In the genomic region with DNA sequence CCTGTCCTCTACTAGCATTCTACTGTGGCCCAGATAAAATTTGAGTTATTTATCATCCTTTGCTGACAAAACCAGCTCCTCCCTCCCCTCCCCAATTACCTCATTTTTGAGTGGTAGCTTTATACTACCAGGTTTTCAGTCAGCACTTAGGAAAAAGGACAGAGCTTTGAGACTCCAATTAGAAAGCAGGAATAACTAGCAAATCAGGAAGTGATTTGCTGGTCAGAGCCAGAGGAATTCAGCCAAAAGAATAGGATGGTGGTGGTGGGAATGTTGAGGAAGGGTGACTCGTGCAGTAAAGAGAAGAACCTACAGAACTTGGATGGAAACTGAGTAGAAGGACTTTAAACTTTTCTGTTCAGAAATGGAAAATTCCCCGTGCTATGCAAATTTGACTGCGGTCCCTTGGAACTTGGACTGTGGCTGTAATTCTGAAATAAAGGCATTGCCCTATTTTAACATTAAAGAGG, we compare ENCODE assay signal across 10 cellular contexts. TPM values are rescaled to one million over a fixed set of nuclear protein-coding genes. Genes with fewer than 3 reads are reported as not detected.
DNase-seq lines count a peak whose midpoint lies in the region; ATAC-seq and TF ChIP-seq lines count a peak whose summit lies in the region.
"Had no signal": no experiment of that assay in that cellular context is flagged by ENCODE, and none has a peak within 500 bp of the region (broad histone marks: within the 10 kb centered on the region; RNA-seq: fewer than 3 reads in every experiment).

No MANE protein-coding gene starts in this region.

- intact Hi-C loops in PC-3 (cut with micrococcal nuclease): no loop called here

- peak overlapping the region; percentile 23 for H3K4me3 ChIP-seq in CD8-positive, alpha-beta memory T cell (ENCODE audit: low read length)
- H3K4me3 ChIP-seq in PC-3 (ENCODE audit: low read length): peak overlapping the region; percentile 86; the same call in 1 of the 2 replicates

- no peak for DNase-seq in CD8-positive, alpha-beta memory T cell
- DNase-seq in PC-3: peak; percentile 60
- DNase-seq in effector memory CD8-positive, alpha-beta T cell: no peak
- DNase-seq in SHP77 (lab: John Stamatoyannopoulos, UW): no peak
- DNase-seq in activated effector memory CD4-positive, alpha-beta T cell treated with anti-CD3 and anti-CD28 coated beads, Interleukin-2, amount 50 U/mL, for 16 hours: no peak
- DNase-seq in activated CD8-positive, alpha-beta memory T cell treated with anti-CD3 and anti-CD28 coated beads for 24 hours: no peak
- DNase-seq in foreskin keratinocyte: no peak
- DNase-seq: activated CD4-positive, alpha-beta T cell treated with anti-CD3 and anti-CD28 coated beads for 4 hours; effector CD8-positive, alpha-beta T cell had no signal

- CTCF ChIA-PET in CD8-positive, alpha-beta memory T cell (lab: Charles Lee): interaction anchor here (1.3 kb wide), 1 partner anchor 401 kb away, joined by 3 read pairs; no protein-coding TSS in a partner anchor
- CTCF ChIA-PET in PC-3 (lab: Charles Lee): no interaction called here

- H2AFZ ChIP-seq in PC-3 (ENCODE audit: low read length): no peak overlapping the region

- peak overlapping the region; percentile 73 to 100 (median 79) for H3K27ac Mint-ChIP-seq in CD8-positive, alpha-beta memory T cell
- H3K27ac Mint-ChIP-seq in effector memory CD8-positive, alpha-beta T cell: peak overlapping the region; percentile 63 to 100
- H3K27ac Mint-ChIP-seq in nephron: peak overlapping the region in 2 of 3 experiments; percentile 2 to 8

- H3K9me3 ChIP-seq in CD8-positive, alpha-beta memory T cell (ENCODE audit: low read length): no peaks in the 10 kb centered on the region
- H3K9me3 ChIP-seq in PC-3 (ENCODE audit: low read length): no peaks in the 10 kb centered on the region

- H3K36me3 Mint-ChIP-seq in CD8-positive, alpha-beta memory T cell: peaks cover 0 to 24% (median 1%) of the 10 kb centered on the region in 3 donors
- peaks cover 22% of the 10 kb centered on the region for H3K36me3 Mint-ChIP-seq in effector memory CD8-positive, alpha-beta T cell (ENCODE audit: insufficient read depth)
- H3K36me3 Mint-ChIP-seq in nephron (ENCODE audit: low read depth): peaks cover 4% of the 10 kb centered on the region

- H3K9me3 Mint-ChIP-seq in CD8-positive, alpha-beta memory T cell: no peaks in the 10 kb centered on the region
- no peaks in the 10 kb centered on the region for H3K9me3 Mint-ChIP-seq in effector memory CD8-positive, alpha-beta T cell
- H3K9me3 Mint-ChIP-seq in nephron: no peaks in the 10 kb centered on the region

- H3K4me2 ChIP-seq in PC-3 (ENCODE audit: low read length): peak overlapping the region; percentile 86

- no peaks in the 10 kb centered on the region for H3K36me3 ChIP-seq in CD8-positive, alpha-beta memory T cell (ENCODE audit: insufficient read depth, low read length)
- H3K36me3 ChIP-seq in PC-3 (ENCODE audit: low read depth, low read length): no peaks in the 10 kb centered on the region

- H3K4me1 ChIP-seq in CD8-positive, alpha-beta memory T cell (ENCODE audit: insufficient read depth, low read length): peaks cover 76% of the 10 kb centered on the region
- H3K4me1 ChIP-seq in PC-3 (ENCODE audit: insufficient read depth, low read length) (peaks cover 49% of the 10 kb centered on the region), foreskin keratinocyte (peaks cover 64% of the 10 kb centered on the region)

- no peak overlapping the region for H3K27ac ChIP-seq in CD8-positive, alpha-beta memory T cell (ENCODE audit: low read depth, low read length)
- H3K27ac ChIP-seq in PC-3 (ENCODE audit: low read length) (no peak overlapping the region), foreskin keratinocyte (no peak overlapping the region)

- no peaks in the 10 kb centered on the region for H3F3A ChIP-seq in PC-3 (ENCODE audit: low read length, unreplicated experiment)

- no peaks in the 10 kb centered on the region for H3K9me2 ChIP-seq in PC-3 (replicated peaks; ENCODE audit: low read length)

- H3K4me1 Mint-ChIP-seq in CD8-positive, alpha-beta memory T cell: peaks cover 80 to 87% (median 86%) of the 10 kb centered on the region in 3 donors
- peaks cover 70 to 81% of the 10 kb centered on the region in 2 donors for H3K4me1 Mint-ChIP-seq in effector memory CD8-positive, alpha-beta T cell (ENCODE audit: low read depth in 2 of 2)
- peaks cover 53% of the 10 kb centered on the region for H3K4me1 Mint-ChIP-seq in nephron

- H3K79me2 ChIP-seq in PC-3 (ENCODE audit: low read length): peaks cover 94% of the 10 kb centered on the region

- H3K27me3 Mint-ChIP-seq in CD8-positive, alpha-beta memory T cell: no peaks in the 10 kb centered on the region
- H3K27me3 Mint-ChIP-seq in effector memory CD8-positive, alpha-beta T cell: no peaks in the 10 kb centered on the region
- no peaks in the 10 kb centered on the region for H3K27me3 Mint-ChIP-seq in nephron (ENCODE audit: low read depth)

- H4K20me1 ChIP-seq in PC-3 (ENCODE audit: low read length): peaks cover 77% of the 10 kb centered on the region

- ATAC-seq in PC-3 (no peak), foreskin keratinocyte (no peak)
- no peak for ATAC-seq in effector memory CD8-positive, alpha-beta T cell (replicated peaks)

- H3K9ac ChIP-seq in PC-3 (ENCODE audit: low read length): no peak overlapping the region

- POLR2A ChIA-PET in CD8-positive, alpha-beta memory T cell (lab: Charles Lee): interaction anchor here (0.6 kb wide), 1 partner anchor 15 kb away, joined by 3 read pairs; no protein-coding TSS in a partner anchor
- POLR2A ChIA-PET in PC-3 (lab: Charles Lee; ENCODE audit: unreplicated experiment): interaction anchor here (0.5 to 0.7 kb wide), 3 partner anchors 8 to 608 kb away, joined by 4 to 6 read pairs (median 5); no protein-coding TSS in a partner anchor

- TF ChIP-seq CTCF in PC-3 (conservative IDR thresholded peaks at IDR 0.05; ENCODE audit: low read depth, low read length) (no peak), nephron (IDR thresholded peaks at IDR 0.05; ENCODE audit: unreplicated experiment in 3 of 3) (no peak), foreskin keratinocyte (conservative IDR thresholded peaks at IDR 0.05) (no peak)

- H3K4me3 Mint-ChIP-seq in CD8-positive, alpha-beta memory T cell: peak overlapping the region; percentile 43 to 79 (median 61)
- peak overlapping the region; percentile 65 to 76 for H3K4me3 Mint-ChIP-seq in effector memory CD8-positive, alpha-beta T cell
- H3K4me3 Mint-ChIP-seq in nephron: peak overlapping the region in 2 of 3 experiments; percentile 6 to 12

- H3K27me3 ChIP-seq in CD8-positive, alpha-beta memory T cell (ENCODE audit: insufficient read depth, low read length, poor library complexity, severe bottlenecking): no peaks in the 10 kb centered on the region
- no peaks in the 10 kb centered on the region for H3K27me3 ChIP-seq in PC-3 (ENCODE audit: low read length)
- H3K27me3 ChIP-seq in foreskin keratinocyte: no peaks in the 10 kb centered on the region

- BruUV-seq in PC-3 (replicated peaks; lab: Mats Ljungman, UMichigan): no TSS peak

RNA-seq across cellular contexts. Expression of a gene that starts 3.7 kb away (rescaled TPM):
- total RNA-seq in CD8-positive, alpha-beta memory T cell: 100 to 1,000 TPM; 251 to 252 TPM
- 1,057 TPM for polyA plus RNA-seq in CD8-positive, alpha-beta memory T cell
- total RNA-seq in PC-3 (2014; rRNA removed): 233 and 308 TPM in 2 replicates
- total RNA-seq in foreskin keratinocyte: 808 and 830 TPM in 2 replicates
- polyA plus RNA-seq in foreskin keratinocyte: 928 and 936 TPM in 2 replicates

RNA-seq across cellular contexts. Expression of a gene that starts 18.0 kb away (rescaled TPM):
- total RNA-seq in CD8-positive, alpha-beta memory T cell: 100 to 1,000 TPM; 338 to 348 TPM
- polyA plus RNA-seq in CD8-positive, alpha-beta memory T cell: 3,038 TPM
- total RNA-seq in PC-3 (2014; rRNA removed): 254 and 329 TPM in 2 replicates
- 549 and 551 TPM in 2 replicates for total RNA-seq in foreskin keratinocyte
- 617 and 641 TPM in 2 replicates for polyA plus RNA-seq in foreskin keratinocyte

RNA-seq across cellular contexts. Expression of a gene that starts 45.8 kb away (rescaled TPM):
- 1 to 10 TPM in 1 of 2 experiments, under 1 TPM in 1; 0.84 to 1.2 TPM for total RNA-seq in CD8-positive, alpha-beta memory T cell
- polyA plus RNA-seq in CD8-positive, alpha-beta memory T cell: 0.92 TPM
- total RNA-seq in PC-3 (2014; rRNA removed) (0.07 and 0.12 TPM in 2 replicates), foreskin keratinocyte (0.07 and 0.11 TPM in 2 replicates)
- 0.03 and 0.10 TPM in 2 replicates for polyA plus RNA-seq in foreskin keratinocyte

Comparison
In these comparisons a context has a peak if more than half of its experiments do, and no peak if none do; other contexts are left out.
1. H3K27ac Mint-ChIP-seq: peak in every context shown above with its lines; median percentile 82 in effector memory CD8-positive, alpha-beta T cell; 79 in CD8-positive, alpha-beta memory T cell; 5 in nephron.
2. H3K4me3 Mint-ChIP-seq: peak in every context shown above with its lines; median percentile 70 in effector memory CD8-positive, alpha-beta T cell; 61 in CD8-positive, alpha-beta memory T cell; 9 in nephron.